In the genomic region with DNA sequence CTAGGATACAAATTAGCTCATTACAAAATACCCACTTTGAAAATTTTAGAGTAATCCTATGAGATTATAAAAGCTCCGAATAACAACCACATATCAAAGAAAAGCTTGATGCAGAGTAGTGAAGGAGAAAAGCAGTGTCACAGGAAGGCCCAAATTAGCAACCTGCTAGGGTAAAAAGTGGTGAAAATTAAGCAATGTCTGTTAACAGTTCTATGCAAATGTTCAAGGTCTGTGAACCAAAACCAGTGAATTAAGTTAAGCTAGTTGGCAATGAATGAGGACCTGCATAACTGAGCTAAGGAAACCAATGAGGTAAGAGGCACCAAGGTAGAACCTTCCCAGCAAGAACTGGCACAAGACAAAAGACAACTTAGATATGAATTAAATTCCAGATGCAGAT, we compare ENCODE assay signal across 11 cellular contexts. TPM values are rescaled to one million over a fixed set of nuclear protein-coding genes. Genes with fewer than 3 reads are reported as not detected.
A peak's percentile ranks its signal among the peaks of the same experiment; 100 is the strongest.
DNase-seq lines count a peak whose midpoint lies in the region; ATAC-seq and TF ChIP-seq lines count a peak whose summit lies in the region.
"Had no signal": no experiment of that assay in that cellular context is flagged by ENCODE, and none has a peak within 500 bp of the region (broad histone marks: within the 10 kb centered on the region; RNA-seq: fewer than 3 reads in every experiment).

No MANE protein-coding gene starts in this region.

- H3K36me3 ChIP-seq in OCI-LY7 (ENCODE audit: insufficient read depth, low read length) (no peaks in the 10 kb centered on the region), PC-9 (ENCODE audit: low read depth) (no peaks in the 10 kb centered on the region), hepatocyte (replicated peaks; ENCODE audit: insufficient read depth, low read depth) (no peaks in the 10 kb centered on the region)
- H3K36me3 ChIP-seq: SJSA1 had no signal

- WGBS in hepatocyte (ENCODE audit: low lambda C conversion rate, missing lambda C conversion rate): 80% methylated on average over 1 of the region's 1 CpG

- H3K4me3 ChIP-seq in OCI-LY7 (ENCODE audit: low read depth, low read length, poor library complexity, severe bottlenecking): peak overlapping the region; percentile 60
- no peak overlapping the region for H3K4me3 ChIP-seq in PC-9
- H3K4me3 ChIP-seq in hepatocyte: no peak overlapping the region
- H3K4me3 ChIP-seq: SJSA1 had no signal

- H3K4me2 ChIP-seq in OCI-LY7 (ENCODE audit: low read length) (peak overlapping the region; percentile 85), PC-9 (no peak overlapping the region), hepatocyte (no peak overlapping the region)

- H2AFZ ChIP-seq in OCI-LY7 (ENCODE audit: low read length) (peak overlapping the region; percentile 4; the same call in 1 of the 2 replicates), PC-9 (no peak overlapping the region), hepatocyte (no peak overlapping the region)

- DNase-seq in Right ventricle myocardium superior: no peak
- no peak for DNase-seq in left ventricle myocardium superior
- peak; percentile 94 for DNase-seq in OCI-LY7 (ENCODE audit: low spot score)
- DNase-seq in DMS53 (lab: John Stamatoyannopoulos, UW): no peak
- DNase-seq in PC-9: no peak
- DNase-seq in A172 (ENCODE audit: low spot score): no peak
- DNase-seq in hepatocyte (ENCODE audit: low spot score): no peak
- DNase-seq: activated T-cell treated with anti-CD3 and anti-CD28 coated beads, Interleukin-2, amount 50 U/mL, for 1 hour had no signal

- H3K27me3 ChIP-seq in PC-9 (ENCODE audit: insufficient read depth, low read depth) (no peaks in the 10 kb centered on the region), hepatocyte (no peaks in the 10 kb centered on the region)
- H3K27me3 ChIP-seq: SJSA1 had no signal

- POLR2A ChIA-PET in OCI-LY7 (lab: Charles Lee) (interaction anchor here (0.6 to 12.4 kb wide), 28 partner anchors 9 to 205 kb away, joined by 3 to 228 read pairs (median 6); partner anchors contain the start of genes PRDM10 and ST14), PC-9 (lab: Charles Lee; ENCODE audit: unreplicated experiment) (interaction anchor here (0.6 to 0.7 kb wide), 2 partner anchors 43 to 185 kb away, joined by 3 to 5 read pairs; no protein-coding TSS in a partner anchor)

- H3K9me2 ChIP-seq in OCI-LY7 (ENCODE audit: insufficient read depth, low read length): no peaks in the 10 kb centered on the region
- H3K9me2 ChIP-seq in PC-9 (ENCODE audit: insufficient read depth): no peaks in the 10 kb centered on the region
- no peaks in the 10 kb centered on the region for H3K9me2 ChIP-seq in hepatocyte (replicated peaks; ENCODE audit: insufficient read depth)

- no peak for TF ChIP-seq CTCF in OCI-LY7 (conservative IDR thresholded peaks at IDR 0.05; ENCODE audit: low read length)
- TF ChIP-seq CTCF in PC-9 (conservative IDR thresholded peaks at IDR 0.05): no peak
- no peak for TF ChIP-seq CTCF in hepatocyte (IDR thresholded peaks at IDR 0.05; ENCODE audit: poor library complexity)

- H3F3A ChIP-seq in PC-9 (ENCODE audit: insufficient read depth, low read depth): no peaks in the 10 kb centered on the region

- H3K27ac ChIP-seq in OCI-LY7 (ENCODE audit: low read depth, low read length, poor library complexity, severe bottlenecking) (peak overlapping the region; percentile 98), PC-9 (no peak overlapping the region), hepatocyte (no peak overlapping the region)
- H3K27ac ChIP-seq: 22Rv1, SJSA1 had no signal

- H3K79me2 ChIP-seq in OCI-LY7 (ENCODE audit: insufficient read depth, low read depth, low read length) (peaks cover 14% of the 10 kb centered on the region; the same call in 1 of the 2 replicates), PC-9 (ENCODE audit: low read depth) (no peaks in the 10 kb centered on the region), hepatocyte (peaks cover 31% of the 10 kb centered on the region)

- BruUV-seq in OCI-LY7 (replicated peaks; lab: Mats Ljungman, UMichigan) (no TSS peak), PC-9 (replicated peaks; lab: Mats Ljungman, UMichigan) (no TSS peak)

- intact Hi-C loops in Right ventricle myocardium superior (cut with DNase I): no loop called here
- intact Hi-C loops in left ventricle myocardium superior (cut with micrococcal nuclease): no loop called here
- intact Hi-C loops in OCI-LY7 (cut with micrococcal nuclease; ENCODE audit: unreplicated experiment): loop anchor here (1.0 to 2.0 kb wide), 4 partner anchors 23 to 79 kb away; partner anchors contain the start of gene PRDM10
- intact Hi-C loops in PC-9 (cut with micrococcal nuclease; ENCODE audit: unreplicated experiment): no loop called here

- H3K4me1 ChIP-seq in OCI-LY7 (ENCODE audit: insufficient read depth, low read length, poor library complexity, severe bottlenecking) (peaks cover 88% of the 10 kb centered on the region), PC-9 (replicated peaks; ENCODE audit: insufficient read depth) (no peaks in the 10 kb centered on the region), hepatocyte (ENCODE audit: insufficient read depth) (no peaks in the 10 kb centered on the region)
- H3K4me1 ChIP-seq: SJSA1 had no signal

- CTCF ChIA-PET in OCI-LY7 (lab: Charles Lee; ENCODE audit: unreplicated experiment): interaction anchor here (0.7 to 3.7 kb wide), 11 partner anchors 9 to 174 kb away, joined by 3 to 21 read pairs (median 4); no protein-coding TSS in a partner anchor
- CTCF ChIA-PET in PC-9 (lab: Charles Lee): interaction anchor here (0.5 kb wide), 1 partner anchor 212 kb away, joined by 3 read pairs; no protein-coding TSS in a partner anchor

- no peaks in the 10 kb centered on the region for H4K20me1 ChIP-seq in OCI-LY7 (ENCODE audit: insufficient read depth, low read length)
- no peaks in the 10 kb centered on the region for H4K20me1 ChIP-seq in PC-9 (ENCODE audit: insufficient read depth)
- no peaks in the 10 kb centered on the region for H4K20me1 ChIP-seq in hepatocyte (ENCODE audit: insufficient read depth, poor library complexity, severe bottlenecking)

- ATAC-seq in Right ventricle myocardium superior (ENCODE audit: poor library complexity): peak; percentile 19
- no peak for ATAC-seq in left ventricle myocardium superior
- ATAC-seq in HG03095 (IDR thresholded peaks at IDR 0.05; ENCODE audit: unreplicated experiment): peak; percentile 63

- H3K9me3 ChIP-seq in OCI-LY7 (ENCODE audit: low read length) (no peaks in the 10 kb centered on the region), PC-9 (ENCODE audit: insufficient read depth, low read depth) (no peaks in the 10 kb centered on the region), hepatocyte (ENCODE audit: low read depth) (no peaks in the 10 kb centered on the region)
- H3K9me3 ChIP-seq: SJSA1 had no signal

RNA-seq across cellular contexts. Expression of gene PRDM10, which starts 29.6 kb away (rescaled TPM):
- 4.9 TPM for total RNA-seq in Right ventricle myocardium superior
- 6.6 TPM for total RNA-seq in left ventricle myocardium superior
- 28.7 and 29.8 TPM in 2 replicates for total RNA-seq in OCI-LY7 (2014; rRNA removed; shearing (Covaris generic))
- total RNA-seq in OCI-LY7 (2022): 59.2 and 60.6 TPM in 2 replicates
- total RNA-seq in PC-9 (2021): 10.3 and 14.6 TPM in 2 replicates
- total RNA-seq in A172 (2014; rRNA removed; shearing (Covaris generic)): 4.6 and 5.5 TPM in 2 replicates
- 7.1 and 8.1 TPM in 2 replicates for total RNA-seq in hepatocyte
- 3.8 and 4.6 TPM in 2 replicates for polyA plus RNA-seq in hepatocyte
